ENCODE assay signal across 8 cellular contexts in genomic region chr11:69888671-69889076, GRCh38.
DNase-seq lines count a peak whose midpoint lies in the region; ATAC-seq and TF ChIP-seq lines count a peak whose summit lies in the region.

No MANE protein-coding gene starts in this region.

- peak; percentile 39 for ATAC-seq in T-helper 17 cell
- ATAC-seq in GM19467 (IDR thresholded peaks at IDR 0.05; ENCODE audit: unreplicated experiment): no peak
- ATAC-seq in GM19324 (IDR thresholded peaks at IDR 0.05; ENCODE audit: low FRiP score, unreplicated experiment): no peak

- peaks cover 21% of the 10 kb centered on the region for H3K27me3 ChIP-seq in hepatocyte

- TF ChIP-seq CTCF in hepatocyte (IDR thresholded peaks at IDR 0.05; ENCODE audit: poor library complexity): peak; percentile 91

- H3K4me2 ChIP-seq in hepatocyte: no peak overlapping the region

- no peak overlapping the region for H3K27ac ChIP-seq in hepatocyte

- H3K27me3 Mint-ChIP-seq in T-helper 17 cell: peaks cover 58% of the 10 kb centered on the region

- no peaks in the 10 kb centered on the region for H3K79me2 ChIP-seq in hepatocyte

- H3K4me1 Mint-ChIP-seq in T-helper 17 cell: peaks cover 5% of the 10 kb centered on the region

- no peaks in the 10 kb centered on the region for H3K9me2 ChIP-seq in hepatocyte (replicated peaks; ENCODE audit: insufficient read depth)

- no peaks in the 10 kb centered on the region for H4K20me1 ChIP-seq in hepatocyte (ENCODE audit: insufficient read depth, poor library complexity, severe bottlenecking)

- no peak overlapping the region for H3K27ac Mint-ChIP-seq in T-helper 17 cell

- no peaks in the 10 kb centered on the region for H3K4me1 ChIP-seq in hepatocyte (ENCODE audit: insufficient read depth)

- H3K4me3 ChIP-seq in hepatocyte: no peak overlapping the region

- DNase-seq in GM03348 (ENCODE audit: low spot score) (peak; percentile 88), NAMALWA (ENCODE audit: low spot score) (peak; percentile 67), T-helper 17 cell (peak; percentile 39 to 59 (median 43)), amygdala (lab: John Stamatoyannopoulos, UW) (peak in 32 of 56 donors; percentile 1 to 63 (median 14)), hepatocyte (ENCODE audit: low spot score) (peak; percentile 81)
- DNase-seq in stimulated activated CD4-positive, alpha-beta T cell treated with anti-CD3 and anti-CD28 coated beads, Interleukin-12 subunit alpha, Interleukin-12 subunit beta, amount 100 ng/mL, for 24 hours (ENCODE audit: low read depth in 2 of 2): peak; percentile 26 to 68

- H3K9me3 ChIP-seq in T-helper 17 cell (ENCODE audit: control insufficient read depth, low read length, poor library complexity, severe bottlenecking) (no peaks in the 10 kb centered on the region), hepatocyte (ENCODE audit: low read depth) (no peaks in the 10 kb centered on the region)

- no peaks in the 10 kb centered on the region for H3K36me3 Mint-ChIP-seq in T-helper 17 cell (ENCODE audit: low read depth)

- no peak overlapping the region for H3K4me3 Mint-ChIP-seq in T-helper 17 cell

- 10% methylated on average over 7 of the region's 7 CpGs for WGBS in hepatocyte (ENCODE audit: low lambda C conversion rate, missing lambda C conversion rate)

- no peak overlapping the region for H2AFZ ChIP-seq in hepatocyte

- H3K36me3 ChIP-seq in hepatocyte (replicated peaks; ENCODE audit: insufficient read depth, low read depth): no peaks in the 10 kb centered on the region

Comparison
In these comparisons a context has a peak if more than half of its experiments do, and no peak if none do; other contexts are left out.
1. DNase-seq: peak in every context shown above with its lines; median percentile 88 in GM03348; 81 in hepatocyte; 67 in NAMALWA; 47 in stimulated activated CD4-positive, alpha-beta T cell treated with anti-CD3 and anti-CD28 coated beads, Interleukin-12 subunit alpha, Interleukin-12 subunit beta, amount 100 ng/mL, for 24 hours; 43 in T-helper 17 cell; 14 in amygdala.